ENCODE assay signal across 28 cellular contexts in genomic region chr5:105274079-105274478, GRCh38.
"Had no signal": no experiment of that assay in that cellular context is flagged by ENCODE, and none has a peak within 500 bp of the region (broad histone marks: within the 10 kb centered on the region; RNA-seq: fewer than 3 reads in every experiment).

No MANE protein-coding gene starts in this region.

- ATAC-seq: psoas muscle; right cardiac atrium; right lobe of liver; stimulated activated effector memory CD8-positive, alpha-beta T cell treated with anti-CD3 and anti-CD28 coated beads, Interleukin-12 subunit alpha, Interleukin-12 subunit beta, amount 100 ng/mL, for 72 hours; stimulated activated naive B cell treated with anti-CD40 and anti-IgM and Interleukin-4, amounts not matched to agents 10 μg/mL and 1 μg/mL and 100 μg/mL, for 72 hours had no signal

- H3K9me3 ChIP-seq: ovary, psoas muscle, right lobe of liver, sigmoid colon, stomach, thoracic aorta, thyroid gland, tibial nerve, upper lobe of left lung, vagina had no signal

- H3K27me3 ChIP-seq: neural progenitor cell, ovary, right lobe of liver, sigmoid colon, stomach, thyroid gland, tibial nerve, upper lobe of left lung, vagina had no signal

- H3K36me3 Mint-ChIP-seq: neural progenitor cell; stimulated activated effector memory CD8-positive, alpha-beta T cell treated with anti-CD3 and anti-CD28 coated beads, Interleukin-12 subunit alpha, Interleukin-12 subunit beta, amount 100 ng/mL, for 72 hours; stimulated activated naive B cell treated with anti-CD40 and anti-IgM and Interleukin-4, amounts not matched to agents 10 μg/mL and 1 μg/mL and 100 μg/mL, for 72 hours had no signal

- H2AFZ ChIP-seq: neural progenitor cell, parathyroid adenoma had no signal

- FAIRE-seq: small intestine, urothelium cell line had no signal

- H3K4me2 ChIP-seq: neural progenitor cell had no signal

- H3K27me3 Mint-ChIP-seq: progenitor cell of endocrine pancreas; stimulated activated naive B cell treated with anti-CD40 and anti-IgM and Interleukin-4, amounts not matched to agents 10 μg/mL and 1 μg/mL and 100 μg/mL, for 72 hours; stimulated activated naive CD8-positive, alpha-beta T cell treated with anti-CD3 and anti-CD28 coated beads, Interleukin-15, Interleukin-2, amounts not matched to agents 100 ng/mL and 50 ng/mL, for 24 hours had no signal

- H3K27ac Mint-ChIP-seq: nephron; neural progenitor cell; progenitor cell of endocrine pancreas; stimulated activated effector memory CD8-positive, alpha-beta T cell treated with anti-CD3 and anti-CD28 coated beads, Interleukin-12 subunit alpha, Interleukin-12 subunit beta, amount 100 ng/mL, for 72 hours; stimulated activated naive B cell treated with anti-CD40 and anti-IgM and Interleukin-4, amounts not matched to agents 10 μg/mL and 1 μg/mL and 100 μg/mL, for 72 hours; stimulated activated naive CD8-positive, alpha-beta T cell treated with anti-CD3 and anti-CD28 coated beads, Interleukin-15, Interleukin-2, amounts not matched to agents 100 ng/mL and 50 ng/mL, for 24 hours had no signal

- H3K4me1 Mint-ChIP-seq: nephron; neural progenitor cell; stimulated activated effector memory CD8-positive, alpha-beta T cell treated with anti-CD3 and anti-CD28 coated beads, Interleukin-12 subunit alpha, Interleukin-12 subunit beta, amount 100 ng/mL, for 72 hours; stimulated activated naive B cell treated with anti-CD40 and anti-IgM and Interleukin-4, amounts not matched to agents 10 μg/mL and 1 μg/mL and 100 μg/mL, for 72 hours had no signal

- H3K9ac ChIP-seq: neural progenitor cell, parathyroid adenoma had no signal

- H3K79me2 ChIP-seq: parathyroid adenoma had no signal

- H3K36me3 ChIP-seq: neural progenitor cell, ovary, right lobe of liver, sigmoid colon, stomach, thoracic aorta, thyroid gland, tibial nerve, upper lobe of left lung, vagina had no signal

- H3K4me1 ChIP-seq: neural progenitor cell, parathyroid adenoma, psoas muscle, right lobe of liver, sigmoid colon, stomach, thyroid gland, tibial nerve, upper lobe of left lung, vagina had no signal

- H3K27ac ChIP-seq: neural progenitor cell, ovary, parathyroid adenoma, psoas muscle, right lobe of liver, sigmoid colon, stomach, thoracic aorta, thyroid gland, tibial nerve, upper lobe of left lung, vagina had no signal

- DNase-seq: occipital lobe; ovary; posterior cingulate gyrus; psoas muscle; right cardiac atrium; right lobe of liver; sigmoid colon; small intestine; stimulated activated CD4-positive, alpha-beta T cell treated with anti-CD3 and anti-CD28 coated beads, Interleukin-15, amount 100 ng/mL, for 24 hours; stimulated activated CD4-positive, alpha-beta T cell treated with anti-CD3 and anti-CD28 coated beads, Interleukin-2, amount 100 ng/mL, for 24 hours; stimulated activated CD4-positive, alpha-beta T cell treated with anti-CD3 and anti-CD28 coated beads, Interleukin-2, amount 100 ng/mL, for 48 hours; stimulated activated CD4-positive, alpha-beta T cell treated with anti-CD3 and anti-CD28 coated beads, Interleukin-4, amount 100 ng/mL, for 24 hours; stimulated activated naive B cell treated with anti-CD40 and anti-IgM and Interleukin-4, amounts not matched to agents 10 μg/mL and 1 μg/mL and 100 μg/mL, for 72 hours; stimulated activated naive CD4-positive, alpha-beta T cell treated with Interleukin-2 at 50 U/mL for 16 hours; stomach; thyroid gland; trophoblast cell; upper lobe of left lung had no signal

- H3K9me3 Mint-ChIP-seq: nephron, neural progenitor cell had no signal

- H3K4me3 Mint-ChIP-seq: nephron; neural progenitor cell; stimulated activated effector memory CD8-positive, alpha-beta T cell treated with anti-CD3 and anti-CD28 coated beads, Interleukin-12 subunit alpha, Interleukin-12 subunit beta, amount 100 ng/mL, for 72 hours; stimulated activated naive B cell treated with anti-CD40 and anti-IgM and Interleukin-4, amounts not matched to agents 10 μg/mL and 1 μg/mL and 100 μg/mL, for 72 hours; stimulated activated naive CD8-positive, alpha-beta T cell treated with anti-CD3 and anti-CD28 coated beads, Interleukin-15, Interleukin-2, amounts not matched to agents 100 ng/mL and 50 ng/mL, for 24 hours had no signal

- H3K4me3 ChIP-seq: neural progenitor cell, ovary, psoas muscle, right lobe of liver, sigmoid colon, stomach, thoracic aorta, thyroid gland, tibial nerve, upper lobe of left lung, vagina had no signal
